ENCODE assay signal across 1 cellular context in the genomic region with DNA sequence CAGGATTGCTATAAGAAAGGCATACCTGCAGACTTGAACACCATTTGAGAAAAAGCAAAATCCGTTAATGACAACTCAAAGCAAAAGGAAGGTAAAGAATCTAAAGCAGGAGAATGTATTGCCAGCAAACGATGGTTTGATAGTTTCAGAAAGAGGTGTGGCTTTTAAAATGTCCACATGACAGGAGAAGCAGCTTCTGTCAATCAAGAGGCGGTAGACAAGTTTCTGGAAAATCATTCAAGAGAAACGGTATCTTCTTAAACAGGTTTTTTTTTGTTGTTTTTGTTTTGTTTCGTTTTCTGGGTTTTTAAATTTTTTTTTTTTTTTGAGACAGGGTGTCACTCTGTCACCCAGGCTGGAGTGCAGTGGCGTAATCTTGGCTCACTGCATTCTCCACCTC.
TF ChIP-seq lines count a peak whose summit lies in the region.

No MANE protein-coding gene starts in this region.

TF ChIP-seq in GM12878, 131 proteins besides CTCF, POLR2A, EP300 and RAD21:
- TF ChIP-seq, protein P1, sequence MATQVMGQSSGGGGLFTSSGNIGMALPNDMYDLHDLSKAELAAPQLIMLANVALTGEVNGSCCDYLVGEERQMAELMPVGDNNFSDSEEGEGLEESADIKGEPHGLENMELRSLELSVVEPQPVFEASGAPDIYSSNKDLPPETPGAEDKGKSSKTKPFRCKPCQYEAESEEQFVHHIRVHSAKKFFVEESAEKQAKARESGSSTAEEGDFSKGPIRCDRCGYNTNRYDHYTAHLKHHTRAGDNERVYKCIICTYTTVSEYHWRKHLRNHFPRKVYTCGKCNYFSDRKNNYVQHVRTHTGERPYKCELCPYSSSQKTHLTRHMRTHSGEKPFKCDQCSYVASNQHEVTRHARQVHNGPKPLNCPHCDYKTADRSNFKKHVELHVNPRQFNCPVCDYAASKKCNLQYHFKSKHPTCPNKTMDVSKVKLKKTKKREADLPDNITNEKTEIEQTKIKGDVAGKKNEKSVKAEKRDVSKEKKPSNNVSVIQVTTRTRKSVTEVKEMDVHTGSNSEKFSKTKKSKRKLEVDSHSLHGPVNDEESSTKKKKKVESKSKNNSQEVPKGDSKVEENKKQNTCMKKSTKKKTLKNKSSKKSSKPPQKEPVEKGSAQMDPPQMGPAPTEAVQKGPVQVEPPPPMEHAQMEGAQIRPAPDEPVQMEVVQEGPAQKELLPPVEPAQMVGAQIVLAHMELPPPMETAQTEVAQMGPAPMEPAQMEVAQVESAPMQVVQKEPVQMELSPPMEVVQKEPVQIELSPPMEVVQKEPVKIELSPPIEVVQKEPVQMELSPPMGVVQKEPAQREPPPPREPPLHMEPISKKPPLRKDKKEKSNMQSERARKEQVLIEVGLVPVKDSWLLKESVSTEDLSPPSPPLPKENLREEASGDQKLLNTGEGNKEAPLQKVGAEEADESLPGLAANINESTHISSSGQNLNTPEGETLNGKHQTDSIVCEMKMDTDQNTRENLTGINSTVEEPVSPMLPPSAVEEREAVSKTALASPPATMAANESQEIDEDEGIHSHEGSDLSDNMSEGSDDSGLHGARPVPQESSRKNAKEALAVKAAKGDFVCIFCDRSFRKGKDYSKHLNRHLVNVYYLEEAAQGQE (IDR thresholded peaks at IDR 0.05; ENCODE audit: low read depth, low read length): no peak
- TF ChIP-seq, protein P2, sequence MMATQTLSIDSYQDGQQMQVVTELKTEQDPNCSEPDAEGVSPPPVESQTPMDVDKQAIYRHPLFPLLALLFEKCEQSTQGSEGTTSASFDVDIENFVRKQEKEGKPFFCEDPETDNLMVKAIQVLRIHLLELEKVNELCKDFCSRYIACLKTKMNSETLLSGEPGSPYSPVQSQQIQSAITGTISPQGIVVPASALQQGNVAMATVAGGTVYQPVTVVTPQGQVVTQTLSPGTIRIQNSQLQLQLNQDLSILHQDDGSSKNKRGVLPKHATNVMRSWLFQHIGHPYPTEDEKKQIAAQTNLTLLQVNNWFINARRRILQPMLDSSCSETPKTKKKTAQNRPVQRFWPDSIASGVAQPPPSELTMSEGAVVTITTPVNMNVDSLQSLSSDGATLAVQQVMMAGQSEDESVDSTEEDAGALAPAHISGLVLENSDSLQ (IDR thresholded peaks at IDR 0.05): peak; percentile 88
